Comparison of ENCODE assay signal across 5 cellular contexts in the genomic region with DNA sequence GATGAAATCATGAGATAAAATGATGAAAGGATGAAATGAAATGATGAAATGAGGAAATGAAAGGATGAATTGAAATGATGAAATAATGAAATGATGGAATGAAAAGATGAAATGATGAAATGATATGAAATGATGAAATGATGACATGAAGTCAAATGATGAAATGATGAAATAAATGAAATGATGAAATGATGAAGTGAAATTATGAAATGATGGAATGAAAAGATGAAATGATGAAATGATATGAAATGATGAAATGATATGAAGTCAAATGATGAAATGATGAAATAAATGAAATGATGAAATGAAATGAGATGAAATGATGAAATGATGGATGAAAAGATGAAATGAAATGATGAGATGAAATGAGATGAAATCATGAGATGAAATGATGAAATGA.
DNase-seq lines count a peak whose midpoint lies in the region; ATAC-seq, FAIRE-seq and TF ChIP-seq lines count a peak whose summit lies in the region.
"Not testable (repeated sequence)": the region's sequence is repeated elsewhere in the genome, so short reads cannot be mapped to it uniquely, and the experiment has no call there.

No MANE protein-coding gene starts in this region.

- not testable (repeated sequence) for BruUV-seq in K562 (replicated peaks; lab: Mats Ljungman, UMichigan); HepG2 (replicated peaks; lab: Mats Ljungman, UMichigan)

- not testable (repeated sequence) for H2AFZ ChIP-seq in K562 (ENCODE audit: low read depth, low read length); HepG2 (ENCODE audit: low read length)

- H3K9me3 Mint-ChIP-seq in endodermal cell: peaks cover 31% of the 10 kb centered on the region

- not testable (repeated sequence) for H3K27me3 Mint-ChIP-seq in endodermal cell (ENCODE audit: insufficient read depth)

- not testable (repeated sequence) for FAIRE-seq in K562 (lab: Jason Lieb, UNC); HepG2 (lab: Jason Lieb, UNC)

- H3K9ac ChIP-seq in K562 (ENCODE audit: insufficient read depth in 1 of 2, low read depth in 2 of 2, low read length in 2 of 2); endodermal cell (ENCODE audit: extremely low read depth, low read length, poor library complexity, severe bottlenecking); HepG2 (ENCODE audit: insufficient read depth, low read depth, low read length): not testable (repeated sequence)

- H3K27me3 ChIP-seq in K562 (ENCODE audit: control insufficient read depth in 2 of 2, insufficient read depth in 2 of 2, low read length in 2 of 2); endodermal cell (ENCODE audit: control insufficient read depth, insufficient read depth, low read length, poor library complexity, severe bottlenecking); HepG2 (ENCODE audit: control insufficient read depth in 1 of 2, insufficient read depth in 2 of 2, low read length in 2 of 2): not testable (repeated sequence)

- intact Hi-C loops in K562 (cut with micrococcal nuclease); HepG2 (cut with micrococcal nuclease; ENCODE audit: unreplicated experiment): not testable (repeated sequence)

- in situ Hi-C loops in K562 (cut with MboI); HepG2 (cut with HindIII; ENCODE audit: extremely low pct_ligation_motif_present, low pct_unique_long_range_greater_than_20kb): not testable (repeated sequence)

- not testable (repeated sequence) for H3K4me3 ChIP-seq in HEK293 (ENCODE audit: low read depth, low read length); K562; HepG2 (replicated peaks in 1 of 3; ENCODE audit: insufficient read depth in 1 of 3, low read depth in 2 of 3, low read length in 3 of 3)
- peak overlapping the region; percentile 21 for H3K4me3 ChIP-seq in endodermal cell (ENCODE audit: low read length)

- not testable (repeated sequence) for H3K4me1 Mint-ChIP-seq in endodermal cell

- POLR2A ChIA-PET in HEK293 (lab: Yijun Ruan, JAX); K562 (lab: Yijun Ruan, JAX); HepG2 (lab: Yijun Ruan, JAX): not testable (repeated sequence)

- H3K9me1 ChIP-seq in K562 (ENCODE audit: control insufficient read depth, insufficient read depth, low read length): not testable (repeated sequence)

- TF ChIP-seq POLR2A in K562 (conservative IDR thresholded peaks at IDR 0.05); HepG2 (IDR thresholded peaks at IDR 0.05; ENCODE audit: insufficient read depth in 1 of 2, low read depth in 2 of 2, low read length in 2 of 2): not testable (repeated sequence)

- not testable (repeated sequence) for H3K27ac ChIP-seq in HEK293 (ENCODE audit: extremely low read depth, low read depth, low read length); K562 (ENCODE audit: extremely low read depth, low read depth, low read length); endodermal cell (ENCODE audit: low read depth, low read length); HepG2 (ENCODE audit: extremely low read length, insufficient read depth, low read length)

- not testable (repeated sequence) for TF ChIP-seq EP300 in K562 (IDR thresholded peaks at IDR 0.05; ENCODE audit: low read length); HepG2 (IDR thresholded peaks at IDR 0.05; ENCODE audit: low read depth in 2 of 2, low read length in 2 of 2); HepG2 (CRISPR knock-in tag; IDR thresholded peaks at IDR 0.05; ENCODE audit: borderline replicate concordance)

- H3K36me3 ChIP-seq in HEK293 (ENCODE audit: control insufficient read depth in 2 of 2, insufficient read depth in 1 of 2, low read length in 2 of 2); K562 (ENCODE audit: control insufficient read depth, insufficient read depth, low read length); endodermal cell (ENCODE audit: control insufficient read depth, insufficient read depth, low read length); HepG2 (replicated peaks in 1 of 2; ENCODE audit: control insufficient read depth in 1 of 2, insufficient read depth in 2 of 2, low read length in 2 of 2): not testable (repeated sequence)

- TF ChIP-seq CTCF in HEK293 (tag by site-specific recombination; IDR thresholded peaks at IDR 0.05); K562 (IDR thresholded peaks at IDR 0.05 in 2 of 3, conservative IDR thresholded peaks at IDR 0.05 in 1 of 3; ENCODE audit: insufficient read depth in 2 of 3, low read depth in 1 of 3, low read length in 3 of 3); endodermal cell (conservative IDR thresholded peaks at IDR 0.05); HepG2 (CRISPR knock-in tag; IDR thresholded peaks at IDR 0.05): not testable (repeated sequence)

- H3K4me3 Mint-ChIP-seq in endodermal cell: not testable (repeated sequence)

- H3K9me3 ChIP-seq in HEK293 (ENCODE audit: control insufficient read depth, insufficient read depth, low read depth, low read length); K562 (replicated peaks; ENCODE audit: control insufficient read depth, insufficient read depth, low read depth, low read length): not testable (repeated sequence)
- H3K9me3 ChIP-seq in endodermal cell (ENCODE audit: control insufficient read depth, low read length) (peaks cover 34% of the 10 kb centered on the region), HepG2 (ENCODE audit: low read length) (peaks cover 58% of the 10 kb centered on the region)

- H3K4me2 ChIP-seq in K562 (ENCODE audit: insufficient read depth, low read length); HepG2 (ENCODE audit: low read depth, low read length): not testable (repeated sequence)

- H4K20me1 ChIP-seq in K562 (replicated peaks; ENCODE audit: control insufficient read depth, insufficient read depth, low read length); HepG2 (ENCODE audit: insufficient read depth, low read length): not testable (repeated sequence)

- not testable (repeated sequence) for H3K36me3 Mint-ChIP-seq in endodermal cell (ENCODE audit: low read depth)

- not testable (repeated sequence) for H3K79me2 ChIP-seq in K562 (ENCODE audit: control insufficient read depth, insufficient read depth, low read length); HepG2 (ENCODE audit: insufficient read depth, low read length)

- not testable (repeated sequence) for TF ChIP-seq RAD21 in K562 (CRISPR knock-in tag; conservative IDR thresholded peaks at IDR 0.05 in 1 of 2, IDR thresholded peaks at IDR 0.05 in 1 of 2); HepG2 (CRISPR knock-in tag; IDR thresholded peaks at IDR 0.05)

- ATAC-seq in K562, HepG2: not testable (repeated sequence)

- CTCF ChIA-PET in HEK293 (lab: Yijun Ruan, JAX); K562 (lab: Yijun Ruan, JAX; ENCODE audit: low intra/inter-chr PET ratio); HepG2 (lab: Yijun Ruan, JAX; ENCODE audit: low intra/inter-chr PET ratio, low total read pairs): not testable (repeated sequence)

- peak; percentile 1 for DNase-seq in amniotic epithelial cell (ENCODE audit: low read depth)
- not testable (repeated sequence) for DNase-seq in K562 (ENCODE audit: extremely low read depth in 1 of 4, low spot score in 3 of 4); endodermal cell; HepG2 (ENCODE audit: low spot score)

- H3K27ac Mint-ChIP-seq in endodermal cell: not testable (repeated sequence)

- H3K4me1 ChIP-seq in HEK293 (ENCODE audit: control insufficient read depth, insufficient read depth, low read length); K562 (replicated peaks in 1 of 2; ENCODE audit: control insufficient read depth in 2 of 2, insufficient read depth in 2 of 2, low read length in 2 of 2); endodermal cell (ENCODE audit: control insufficient read depth, insufficient read depth, low read length); HepG2 (ENCODE audit: insufficient read depth, low read length): not testable (repeated sequence)

TF ChIP-seq in K562, 482 proteins besides CTCF, POLR2A, EP300 and RAD21 (continues in another document):
- TF ChIP-seq, protein P1, sequence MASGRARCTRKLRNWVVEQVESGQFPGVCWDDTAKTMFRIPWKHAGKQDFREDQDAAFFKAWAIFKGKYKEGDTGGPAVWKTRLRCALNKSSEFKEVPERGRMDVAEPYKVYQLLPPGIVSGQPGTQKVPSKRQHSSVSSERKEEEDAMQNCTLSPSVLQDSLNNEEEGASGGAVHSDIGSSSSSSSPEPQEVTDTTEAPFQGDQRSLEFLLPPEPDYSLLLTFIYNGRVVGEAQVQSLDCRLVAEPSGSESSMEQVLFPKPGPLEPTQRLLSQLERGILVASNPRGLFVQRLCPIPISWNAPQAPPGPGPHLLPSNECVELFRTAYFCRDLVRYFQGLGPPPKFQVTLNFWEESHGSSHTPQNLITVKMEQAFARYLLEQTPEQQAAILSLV (tag; IDR thresholded peaks at IDR 0.05): 0 out of 2 replicates have a peak, but pooled peaks have one; percentile 12
- peak; percentile 76 for TF ChIP-seq CEBPB (tag; IDR thresholded peaks at IDR 0.05)
- TF ChIP-seq TRIM24 (IDR thresholded peaks at IDR 0.05): peak in 1 of 2 experiments; percentile 75; a peak in 1 of 4 replicates

TF ChIP-seq in HepG2, 621 proteins besides CTCF, POLR2A, EP300 and RAD21:
- peak; percentile 40; the same call in 1 of the 2 replicates for TF ChIP-seq CEBPB (IDR thresholded peaks at IDR 0.05; ENCODE audit: borderline replicate concordance, low read depth, low read length)
- TF ChIP-seq ATF7 (IDR thresholded peaks at IDR 0.05): peak; percentile 96
- not testable (repeated sequence) for TF ChIP-seq ATF7 (CRISPR knock-in tag; IDR thresholded peaks at IDR 0.05)
- TF ChIP-seq ZNF24 (IDR thresholded peaks at IDR 0.05): 0 out of 2 replicates have a peak, but pooled peaks have one; percentile 21
